ENCODE assay signal across 1 cellular context in the genomic region with DNA sequence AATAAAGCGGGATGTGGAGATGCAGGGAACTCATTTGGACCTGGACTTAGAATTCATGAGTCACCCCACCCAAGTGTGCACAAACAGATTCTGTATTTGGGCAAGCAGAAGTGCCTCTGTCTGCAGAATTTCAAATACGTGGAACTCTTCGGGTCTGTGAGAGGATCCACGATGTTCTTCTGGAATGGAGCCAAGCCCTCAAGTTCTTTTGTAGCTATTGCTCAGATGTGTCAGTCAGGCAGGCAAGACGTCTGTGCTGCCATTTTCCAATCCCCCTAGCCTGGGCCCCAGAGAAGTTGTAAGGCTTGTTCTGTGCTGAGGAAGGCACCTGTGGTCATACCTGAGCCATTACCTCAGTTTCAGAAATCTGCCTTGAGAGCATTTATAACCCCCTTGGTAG.
TF ChIP-seq lines count a peak whose summit lies in the region.

No MANE protein-coding gene starts in this region.

TF ChIP-seq in K562, 482 proteins besides CTCF, POLR2A, EP300 and RAD21 (continued from another document and continues in another):
- TF ChIP-seq CHD7 (IDR thresholded peaks at IDR 0.05; ENCODE audit: low read depth, low read length) = no peak
- no peak for TF ChIP-seq MAZ (CRISPR knock-in tag; conservative IDR thresholded peaks at IDR 0.05 in 1 of 2, IDR thresholded peaks at IDR 0.05 in 1 of 2)
- TF ChIP-seq ZNF589 (CRISPR knock-in tag; IDR thresholded peaks at IDR 0.05; ENCODE audit: low read depth) = 0 out of 2 replicates have a peak, but pooled peaks have one; percentile 34
- no peak for TF ChIP-seq ZNF764 (CRISPR knock-in tag; IDR thresholded peaks at IDR 0.05; ENCODE audit: low read depth)
- no peak for TF ChIP-seq HDAC3 (IDR thresholded peaks at IDR 0.05; ENCODE audit: borderline replicate concordance, partially characterized antibody)
- TF ChIP-seq ZNF253 (CRISPR knock-in tag; conservative IDR thresholded peaks at IDR 0.05) = no peak
- TF ChIP-seq ZNF41 (CRISPR knock-in tag; conservative IDR thresholded peaks at IDR 0.05) = 0 out of 2 replicates have a peak, but pooled peaks have one; percentile 64
- TF ChIP-seq TGIF2 (CRISPR knock-in tag; IDR thresholded peaks at IDR 0.05) = no peak
- TF ChIP-seq MAFF (IDR thresholded peaks at IDR 0.05; ENCODE audit: low read length) = no peak
- no peak for TF ChIP-seq GABPA (tag; conservative IDR thresholded peaks at IDR 0.05; ENCODE audit: low read depth)
- no peak for TF ChIP-seq ZNF318 (IDR thresholded peaks at IDR 0.05; ENCODE audit: borderline replicate concordance in 1 of 2, low read depth in 1 of 2)
- no peak for TF ChIP-seq ZBED1 (IDR thresholded peaks at IDR 0.05)
- TF ChIP-seq ZNF76 (CRISPR knock-in tag; IDR thresholded peaks at IDR 0.05; ENCODE audit: borderline replicate concordance) = 0 out of 2 replicates have a peak, but pooled peaks have one; percentile 68
- TF ChIP-seq ZNF24 (IDR thresholded peaks at IDR 0.05) = no peak
- TF ChIP-seq PPARD (CRISPR knock-in tag; IDR thresholded peaks at IDR 0.05) = no peak
- TF ChIP-seq ZNF140 (CRISPR knock-in tag; IDR thresholded peaks at IDR 0.05) = no peak
- TF ChIP-seq XRCC5 (IDR thresholded peaks at IDR 0.05; ENCODE audit: low read depth, low read length) = no peak
- no peak for TF ChIP-seq ZBTB2 (IDR thresholded peaks at IDR 0.05)
- TF ChIP-seq GMEB1 (CRISPR knock-in tag; IDR thresholded peaks at IDR 0.05) = no peak
- TF ChIP-seq RHOXF2B (CRISPR knock-in tag; conservative IDR thresholded peaks at IDR 0.05) = no peak
- no peak for TF ChIP-seq HBP1 (CRISPR knock-in tag; IDR thresholded peaks at IDR 0.05)
- no peak for TF ChIP-seq OTX1 (CRISPR knock-in tag; IDR thresholded peaks at IDR 0.05)
- no peak for TF ChIP-seq RBM14 (IDR thresholded peaks at IDR 0.05; ENCODE audit: borderline replicate concordance, insufficient read depth, low read depth, low read length)
- TF ChIP-seq JUN (IDR thresholded peaks at IDR 0.05; ENCODE audit: borderline replicate concordance, low read depth, low read length) = no peak
- TF ChIP-seq JUN (CRISPR knock-in tag; IDR thresholded peaks at IDR 0.05; ENCODE audit: borderline replicate concordance) = no peak
- TF ChIP-seq HMGXB4 (CRISPR knock-in tag; IDR thresholded peaks at IDR 0.05) = no peak
- TF ChIP-seq CBX8 (IDR thresholded peaks at IDR 0.05; ENCODE audit: borderline replicate concordance, extremely low read depth, low read depth, low read length, poor library complexity, severe bottlenecking) = no peak
